ENCODE assay signal across 15 cellular contexts in the genomic region with DNA sequence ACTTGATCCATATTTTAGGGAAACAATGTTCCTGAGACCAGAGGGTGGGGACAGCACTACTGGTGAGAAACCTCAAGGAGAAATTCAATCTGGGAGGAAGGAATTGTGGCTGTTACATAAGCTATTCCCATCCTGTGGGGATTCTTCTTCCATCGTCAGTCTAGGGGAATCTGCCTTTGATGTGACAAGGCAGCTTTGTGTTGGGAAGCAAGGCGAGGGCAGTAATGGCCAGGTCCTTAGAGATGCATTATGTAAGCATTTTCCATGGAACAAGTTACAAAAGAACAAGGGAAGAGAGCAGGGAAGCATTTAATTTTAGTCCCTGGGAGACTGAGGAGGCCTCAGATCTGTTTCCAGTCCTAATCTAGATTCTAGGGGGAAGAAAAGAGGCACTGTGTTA.
DNase-seq lines count a peak whose midpoint lies in the region; ATAC-seq and TF ChIP-seq lines count a peak whose summit lies in the region.
"Had no signal": no experiment of that assay in that cellular context is flagged by ENCODE, and none has a peak within 500 bp of the region (broad histone marks: within the 10 kb centered on the region; RNA-seq: fewer than 3 reads in every experiment).

No MANE protein-coding gene starts in this region.

- H3K9me3 ChIP-seq in adipocyte (ENCODE audit: control insufficient read depth, low read length), result no peaks in the 10 kb centered on the region
- H3K9me3 ChIP-seq in psoas muscle, result no peaks in the 10 kb centered on the region

- WGBS in psoas muscle, 3 donors, result 12 to 30% (median 21%) methylated on average over 2 of the region's 2 CpGs

- H3K4me1 ChIP-seq in adipocyte (ENCODE audit: control insufficient read depth, insufficient read depth, low read length) (peaks cover 33% of the 10 kb centered on the region), psoas muscle (no peaks in the 10 kb centered on the region)

- no peaks in the 10 kb centered on the region for H3K27me3 Mint-ChIP-seq in activated T-cell treated with anti-CD3 and anti-CD28 coated beads, Interleukin-2, amount 50 U/mL, for 72 hours (ENCODE audit: low read depth)

- no peak for ATAC-seq in activated T-cell treated with anti-CD3 and anti-CD28 coated beads, Interleukin-2, amount 50 U/mL, for 72 hours (replicated peaks in 1 of 2)
- ATAC-seq in psoas muscle, result no peak

- H3K4me3 ChIP-seq in HL-60 (replicated peaks; ENCODE audit: insufficient read depth, low read length) (no peak overlapping the region), adipocyte (ENCODE audit: low read length) (peak overlapping the region; percentile 34), psoas muscle (no peak overlapping the region)
- H3K4me3 ChIP-seq: SK-N-MC had no signal

- H3K36me3 ChIP-seq in adipocyte (ENCODE audit: control insufficient read depth, insufficient read depth, low read length, severe bottlenecking) (no peaks in the 10 kb centered on the region), psoas muscle (ENCODE audit: insufficient read depth in 1 of 2, low read depth in 1 of 2) (no peaks in the 10 kb centered on the region)

- H3K4me1 Mint-ChIP-seq in activated T-cell treated with anti-CD3 and anti-CD28 coated beads, Interleukin-2, amount 50 U/mL, for 72 hours (ENCODE audit: low read depth), result no peaks in the 10 kb centered on the region

- peak overlapping the region; percentile 26 for H3K9ac ChIP-seq in adipocyte (ENCODE audit: low read length)

- intact Hi-C loops in psoas muscle (cut with DNase I), result no loop called here

- no peak overlapping the region for H3K4me3 Mint-ChIP-seq in activated T-cell treated with anti-CD3 and anti-CD28 coated beads, Interleukin-2, amount 50 U/mL, for 72 hours

- no peaks in the 10 kb centered on the region for H3K27me3 ChIP-seq in HL-60 (ENCODE audit: insufficient read depth, poor library complexity, severe bottlenecking)
- H3K27me3 ChIP-seq in adipocyte (replicated peaks; ENCODE audit: control insufficient read depth, insufficient read depth, low read length), result no peaks in the 10 kb centered on the region
- H3K27me3 ChIP-seq in psoas muscle (ENCODE audit: insufficient read depth in 3 of 3, low read length in 2 of 3), result no peaks in the 10 kb centered on the region

- H3K9me3 Mint-ChIP-seq in activated T-cell treated with anti-CD3 and anti-CD28 coated beads, Interleukin-2, amount 50 U/mL, for 72 hours, result no peaks in the 10 kb centered on the region

- peak overlapping the region; percentile 52 for H3K27ac ChIP-seq in HL-60 (replicated peaks)
- no peak overlapping the region for H3K27ac ChIP-seq in substantia nigra (ENCODE audit: low read depth, low read length, poor library complexity, severe bottlenecking)
- no peak overlapping the region for H3K27ac ChIP-seq in psoas muscle

- H3K36me3 Mint-ChIP-seq in activated T-cell treated with anti-CD3 and anti-CD28 coated beads, Interleukin-2, amount 50 U/mL, for 72 hours (ENCODE audit: insufficient read depth in 2 of 2), result no peaks in the 10 kb centered on the region

- H3K27ac Mint-ChIP-seq in activated T-cell treated with anti-CD3 and anti-CD28 coated beads, Interleukin-2, amount 50 U/mL, for 72 hours, result no peak overlapping the region

- no peak for DNase-seq in HL-60 (ENCODE audit: low read depth in 1 of 2, low spot score in 1 of 2)
- DNase-seq in adipocyte (ENCODE audit: low read depth), result no peak
- DNase-seq in iPS DF 19.7 (ENCODE audit: low read depth, low spot score), result peak; percentile 2
- peak; percentile 16 for DNase-seq in retina
- no peak for DNase-seq in substantia nigra (lab: John Stamatoyannopoulos, UW)
- DNase-seq in activated T-cell treated with anti-CD3 and anti-CD28 coated beads, Interleukin-2, amount 50 U/mL, for 72 hours, result no peak
- no peak for DNase-seq in psoas muscle
- no peak for DNase-seq in DMS 273 (lab: John Stamatoyannopoulos, UW; ENCODE audit: unreplicated experiment)
- DNase-seq: C1 segment of cervical spinal cord, DMS53, NCI-H1436, NCI-H2081 treated with DMSO at 0.1 percent for 48 hours, NCI-H226, NCI-H526 treated with DMSO at 0.1 percent for 48 hours had no signal

- no peak for TF ChIP-seq CTCF in HL-60 (IDR thresholded peaks at IDR 0.05; ENCODE audit: insufficient read depth, low read length)
- no peak for TF ChIP-seq CTCF in psoas muscle (IDR thresholded peaks at IDR 0.05)

Comparison
In these comparisons a context has a peak if more than half of its experiments do, and no peak if none do; other contexts are left out.
1. DNase-seq: peak in iPS DF 19.7 (single experiment) and retina (single experiment); none in HL-60 (0 of 2), adipocyte (single experiment), substantia nigra (0 of 49), activated T-cell treated with anti-CD3 and anti-CD28 coated beads, Interleukin-2, amount 50 U/mL, for 72 hours (0 of 2), psoas muscle (0 of 2) and DMS 273 (single experiment).